Comparison of ENCODE assay signal across 1 cellular context in the genomic region with DNA sequence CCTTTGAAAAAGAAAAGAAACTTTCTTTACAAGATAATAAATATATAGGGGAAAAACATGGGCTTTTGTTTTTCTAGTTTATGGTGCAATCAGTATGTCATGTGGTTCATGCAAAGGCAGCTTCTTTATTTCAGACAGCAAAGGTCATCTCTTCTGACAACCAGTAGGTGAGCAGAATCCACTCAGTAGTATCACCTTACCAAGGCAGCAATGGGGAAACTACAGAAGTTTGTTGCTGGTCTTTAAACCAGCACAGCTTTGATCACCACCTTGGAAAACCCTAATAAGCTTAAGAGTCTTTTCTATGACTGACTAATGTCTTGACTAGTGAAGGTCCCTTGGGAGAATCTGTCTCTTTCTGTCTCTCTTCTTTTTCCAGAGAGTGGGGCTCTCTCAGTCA.
TF ChIP-seq lines count a peak whose summit lies in the region.

No MANE protein-coding gene starts in this region.

TF ChIP-seq in K562, 482 proteins besides CTCF, POLR2A, EP300 and RAD21 (continued from another document):
- TF ChIP-seq ZNF584 (CRISPR knock-in tag; IDR thresholded peaks at IDR 0.05; ENCODE audit: low read depth) (no peak), SREBF1 (IDR thresholded peaks at IDR 0.05; ENCODE audit: borderline replicate concordance, low read depth, low read length) (no peak), SMARCB1 (IDR thresholded peaks at IDR 0.05; ENCODE audit: insufficient read length, low read depth) (no peak), GABPA (tag; conservative IDR thresholded peaks at IDR 0.05; ENCODE audit: low read depth) (no peak)
- TF ChIP-seq, protein P1, sequence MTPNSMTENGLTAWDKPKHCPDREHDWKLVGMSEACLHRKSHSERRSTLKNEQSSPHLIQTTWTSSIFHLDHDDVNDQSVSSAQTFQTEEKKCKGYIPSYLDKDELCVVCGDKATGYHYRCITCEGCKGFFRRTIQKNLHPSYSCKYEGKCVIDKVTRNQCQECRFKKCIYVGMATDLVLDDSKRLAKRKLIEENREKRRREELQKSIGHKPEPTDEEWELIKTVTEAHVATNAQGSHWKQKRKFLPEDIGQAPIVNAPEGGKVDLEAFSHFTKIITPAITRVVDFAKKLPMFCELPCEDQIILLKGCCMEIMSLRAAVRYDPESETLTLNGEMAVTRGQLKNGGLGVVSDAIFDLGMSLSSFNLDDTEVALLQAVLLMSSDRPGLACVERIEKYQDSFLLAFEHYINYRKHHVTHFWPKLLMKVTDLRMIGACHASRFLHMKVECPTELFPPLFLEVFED (CRISPR knock-in tag; conservative IDR thresholded peaks at IDR 0.05) = no peak
- TF ChIP-seq, protein P2, sequence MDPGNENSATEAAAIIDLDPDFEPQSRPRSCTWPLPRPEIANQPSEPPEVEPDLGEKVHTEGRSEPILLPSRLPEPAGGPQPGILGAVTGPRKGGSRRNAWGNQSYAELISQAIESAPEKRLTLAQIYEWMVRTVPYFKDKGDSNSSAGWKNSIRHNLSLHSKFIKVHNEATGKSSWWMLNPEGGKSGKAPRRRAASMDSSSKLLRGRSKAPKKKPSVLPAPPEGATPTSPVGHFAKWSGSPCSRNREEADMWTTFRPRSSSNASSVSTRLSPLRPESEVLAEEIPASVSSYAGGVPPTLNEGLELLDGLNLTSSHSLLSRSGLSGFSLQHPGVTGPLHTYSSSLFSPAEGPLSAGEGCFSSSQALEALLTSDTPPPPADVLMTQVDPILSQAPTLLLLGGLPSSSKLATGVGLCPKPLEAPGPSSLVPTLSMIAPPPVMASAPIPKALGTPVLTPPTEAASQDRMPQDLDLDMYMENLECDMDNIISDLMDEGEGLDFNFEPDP (CRISPR knock-in tag; IDR thresholded peaks at IDR 0.05) = no peak
- TF ChIP-seq, protein P3, sequence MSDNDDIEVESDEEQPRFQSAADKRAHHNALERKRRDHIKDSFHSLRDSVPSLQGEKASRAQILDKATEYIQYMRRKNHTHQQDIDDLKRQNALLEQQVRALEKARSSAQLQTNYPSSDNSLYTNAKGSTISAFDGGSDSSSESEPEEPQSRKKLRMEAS (CRISPR knock-in tag; IDR thresholded peaks at IDR 0.05) = no peak
